In genomic region chr10:23994459-23995046, GRCh38 we compare ENCODE assay signal across 8 cellular contexts.
A peak's percentile ranks its signal among the peaks of the same experiment; 100 is the strongest.
DNase-seq lines count a peak whose midpoint lies in the region; ATAC-seq and TF ChIP-seq lines count a peak whose summit lies in the region.

No MANE protein-coding gene starts in this region.

- intact Hi-C loops in Caco-2 (cut with micrococcal nuclease; ENCODE audit: unreplicated experiment): loop anchor here (1.0 to 2.0 kb wide), 8 partner anchors 14 to 563 kb away; no protein-coding TSS in a partner anchor

- no peaks in the 10 kb centered on the region for H4K20me1 ChIP-seq in osteoblast (ENCODE audit: insufficient read depth, low read length)

- no peaks in the 10 kb centered on the region for H3K36me3 Mint-ChIP-seq in Caco-2 (ENCODE audit: insufficient read depth, unreplicated experiment)

- H3K9me3 Mint-ChIP-seq in Caco-2 (ENCODE audit: unreplicated experiment): no peaks in the 10 kb centered on the region

- peaks cover 6% of the 10 kb centered on the region for H3K4me1 Mint-ChIP-seq in Caco-2 (ENCODE audit: low read depth, unreplicated experiment)

- no peaks in the 10 kb centered on the region for H3K4me1 ChIP-seq in Caco-2
- H3K4me1 ChIP-seq in osteoblast (ENCODE audit: insufficient read depth, low read length): no peaks in the 10 kb centered on the region

- H3K4me3 Mint-ChIP-seq in Caco-2 (ENCODE audit: unreplicated experiment): no peak overlapping the region

- peak; percentile 97 to 98 for TF ChIP-seq CTCF in Caco-2 (IDR thresholded peaks at IDR 0.05; ENCODE audit: insufficient read depth in 1 of 2, low read depth in 1 of 2, low read length in 1 of 2, severe bottlenecking in 1 of 2, unreplicated experiment in 1 of 2)
- TF ChIP-seq CTCF in osteoblast (IDR thresholded peaks at IDR 0.05; ENCODE audit: extremely low read depth, low read depth, low read length): peak; percentile 81

- ATAC-seq in GM18868 (IDR thresholded peaks at IDR 0.05; ENCODE audit: unreplicated experiment): peak; percentile 75
- ATAC-seq in HG02840 (IDR thresholded peaks at IDR 0.05; ENCODE audit: low FRiP score, unreplicated experiment): no peak
- ATAC-seq in GM21717 (IDR thresholded peaks at IDR 0.05; ENCODE audit: unreplicated experiment): no peak

- DNase-seq in Caco-2 (peak; percentile 73 to 85), HT1080 (ENCODE audit: low read depth) (peak; percentile 42), T1000 (lab: John Stamatoyannopoulos, UW) (peak; percentile 1), fibroblast of the conjunctiva (ENCODE audit: low read depth) (peak; percentile 40), osteoblast (ENCODE audit: insufficient read length, low spot score, missing footprints) (peak; percentile 57)

- POLR2A ChIA-PET in Caco-2 (lab: Charles Lee): interaction anchor here (0.6 kb wide), 1 partner anchor 1910 kb away, joined by 10 read pairs; no protein-coding TSS in a partner anchor

- H3K9me3 ChIP-seq in Caco-2: no peaks in the 10 kb centered on the region
- H3K9me3 ChIP-seq in osteoblast (ENCODE audit: low read depth, low read length): no peaks in the 10 kb centered on the region

- H3K27ac Mint-ChIP-seq in Caco-2 (ENCODE audit: unreplicated experiment): no peak overlapping the region

- BruUV-seq in Caco-2 (replicated peaks; lab: Mats Ljungman, UMichigan): no TSS peak

- no peak overlapping the region for H3K27ac ChIP-seq in osteoblast (ENCODE audit: low read depth, low read length)

- H3K27me3 ChIP-seq in Caco-2 (replicated peaks; ENCODE audit: control insufficient read depth, insufficient read depth, low read length): no peaks in the 10 kb centered on the region
- no peaks in the 10 kb centered on the region for H3K27me3 ChIP-seq in osteoblast (ENCODE audit: insufficient read depth, low read length)

- H2AFZ ChIP-seq in osteoblast (ENCODE audit: low read length): peak overlapping the region; percentile 7

- H3K27me3 Mint-ChIP-seq in Caco-2 (ENCODE audit: insufficient read depth, unreplicated experiment): no peaks in the 10 kb centered on the region

- no peaks in the 10 kb centered on the region for H3K79me2 ChIP-seq in osteoblast (ENCODE audit: insufficient read depth, low read length)

- H3K4me2 ChIP-seq in osteoblast (ENCODE audit: insufficient read depth, low read length): no peak overlapping the region

- H3K36me3 ChIP-seq in Caco-2 (ENCODE audit: control insufficient read depth, insufficient read depth, low read length): no peaks in the 10 kb centered on the region
- H3K36me3 ChIP-seq in osteoblast (ENCODE audit: insufficient read depth, low read length): no peaks in the 10 kb centered on the region

- CTCF ChIA-PET in Caco-2 (lab: Charles Lee): interaction anchor here (0.6 to 1.9 kb wide), 15 partner anchors 13 to 524 kb away, joined by 3 to 18 read pairs (median 3); no protein-coding TSS in a partner anchor

- H3K4me3 ChIP-seq in Caco-2 (ENCODE audit: low read depth, low read length) (no peak overlapping the region), osteoblast (ENCODE audit: insufficient read depth, low read length) (no peak overlapping the region)

Comparison
In these comparisons a context has a peak if more than half of its experiments do, and no peak if none do; other contexts are left out.
1. DNase-seq: peak in every context shown above with its lines; median percentile 79 in Caco-2; 57 in osteoblast; 42 in HT1080; 40 in fibroblast of the conjunctiva; 1 in T1000.